ENCODE assay signal across 1 cellular context in genomic region chr6:81750660-81751387, GRCh38.
TF ChIP-seq lines count a peak whose summit lies in the region.

No MANE protein-coding gene starts in this region.

TF ChIP-seq in HepG2, 621 proteins besides CTCF, POLR2A, EP300 and RAD21 (continued from another document):
- TF ChIP-seq ATF1 (CRISPR knock-in tag; IDR thresholded peaks at IDR 0.05), result no peak
- TF ChIP-seq ZKSCAN5 (CRISPR knock-in tag; IDR thresholded peaks at IDR 0.05), result no peak
